In genomic region chr13:114234645-114235421, GRCh38 we compare ENCODE assay signal across 1 cellular context.
TF ChIP-seq lines count a peak whose summit lies in the region.

Gene CDC16 (plus strand): TSS chr13:114234897. CDS start chr13:114235085, 188 bp downstream.

TF ChIP-seq in Ishikawa, 13 proteins besides CTCF, POLR2A, EP300 and RAD21 (continued from another document):
- TF ChIP-seq USF1 (IDR thresholded peaks at IDR 0.05): peak; percentile 77
- peak; percentile 65 for TF ChIP-seq TCF12 (IDR thresholded peaks at IDR 0.05; ENCODE audit: low read depth)
- TF ChIP-seq YY1 (IDR thresholded peaks at IDR 0.05; ENCODE audit: low read depth): peak; percentile 60; the same call in 1 of the 2 replicates
- no peak for TF ChIP-seq CEBPB (IDR thresholded peaks at IDR 0.05)
